In genomic region chr17:5804226-5804625, GRCh38 we compare ENCODE assay signal across 28 cellular contexts.
"Had no signal": no experiment of that assay in that cellular context is flagged by ENCODE, and none has a peak within 500 bp of the region (broad histone marks: within the 10 kb centered on the region; RNA-seq: fewer than 3 reads in every experiment).

No MANE protein-coding gene starts in this region.

- H2AFZ ChIP-seq: neural progenitor cell, parathyroid adenoma had no signal

- H3K79me2 ChIP-seq: parathyroid adenoma had no signal

- H3K9me3 ChIP-seq: psoas muscle, right lobe of liver had no signal

- H3K27me3 ChIP-seq: neural progenitor cell, right atrium auricular region, right lobe of liver had no signal

- DNase-seq: hippocampal formation; kidney; left colon; left lung; lower lobe of right lung; mammary epithelial cell; mesenchymal stem cell; naive B cell; natural killer cell; nephron progenitor cell; occipital lobe; psoas muscle; right lobe of liver; stimulated activated CD4-positive, alpha-beta T cell treated with anti-CD3 and anti-CD28 coated beads, Interleukin-12 subunit alpha, Interleukin-12 subunit beta, amount 100 ng/mL, for 4 hours; stimulated activated CD4-positive, alpha-beta T cell treated with anti-CD3 and anti-CD28 coated beads, Interleukin-15, amount 100 ng/mL, for 24 hours; stimulated activated CD4-positive, alpha-beta T cell treated with anti-CD3 and anti-CD28 coated beads, Interleukin-2, amount 100 ng/mL, for 24 hours; stimulated activated CD4-positive, alpha-beta T cell treated with anti-CD3 and anti-CD28 coated beads, Interleukin-4, amount 100 ng/mL, for 1 hour; stimulated activated naive CD4-positive, alpha-beta T cell; tibial artery; uterus had no signal

- H3K36me3 ChIP-seq: left lung, lower lobe of right lung, neural progenitor cell, neutrophil, right atrium auricular region, right lobe of liver, suprapubic skin, thoracic aorta, tibial artery, uterus had no signal

- H3K4me3 ChIP-seq: left lung, lower lobe of right lung, neural progenitor cell, psoas muscle, right atrium auricular region, right lobe of liver, skin epidermis, suprapubic skin, thoracic aorta, tibial artery, uterus had no signal

- H3K4me2 ChIP-seq: neural progenitor cell had no signal

- ATAC-seq: left colon; left lung; lower lobe of right lung; natural killer cell; psoas muscle; right lobe of liver; stimulated activated effector memory CD8-positive, alpha-beta T cell treated with anti-CD3 and anti-CD28 coated beads, Interleukin-12 subunit alpha, Interleukin-12 subunit beta, amount 100 ng/mL, for 72 hours had no signal

- H3K9ac ChIP-seq: neural progenitor cell, parathyroid adenoma had no signal

- H3K27ac ChIP-seq: left lung, lower lobe of right lung, neural progenitor cell, neutrophil, parathyroid adenoma, psoas muscle, right atrium auricular region, right lobe of liver, skin epidermis, suprapubic skin, thoracic aorta, tibial artery, uterus had no signal

- H3K4me1 ChIP-seq: left lung, lower lobe of right lung, neural progenitor cell, parathyroid adenoma, psoas muscle, right atrium auricular region, right lobe of liver, suprapubic skin, tibial artery, uterus had no signal
